In genomic region chr16:83895243-83895642, GRCh38 we compare ENCODE assay signal across 25 cellular contexts.
"Had no signal": no experiment of that assay in that cellular context is flagged by ENCODE, and none has a peak within 500 bp of the region (broad histone marks: within the 10 kb centered on the region; RNA-seq: fewer than 3 reads in every experiment).

No MANE protein-coding gene starts in this region.

- H3K36me3 ChIP-seq: esophagus muscularis mucosa, gastrocnemius medialis, heart right ventricle, lower lobe of right lung had no signal

- DNase-seq: dermis blood vessel endothelial cell; dorsolateral prefrontal cortex; effector CD4-positive, alpha-beta T cell; effector memory CD4-positive, alpha-beta T cell; foreskin melanocyte; gastrocnemius medialis; glutamatergic neuron; heart right ventricle; hippocampal formation; immature natural killer cell; islet precursor cell; kidney; kidney glomerular epithelial cell; left colon; left ventricle myocardium superior; lower lobe of right lung; mesenchymal stem cell; mucosa of descending colon; naive B cell; naive thymus-derived CD8-positive, alpha-beta T cell had no signal

- ATAC-seq: gastrocnemius medialis; heart right ventricle; left colon; left lobe of liver; left ventricle myocardium superior; lower lobe of right lung; mucosa of descending colon; naive thymus-derived CD8-positive, alpha-beta T cell had no signal

- H3K9me3 ChIP-seq: gastrocnemius medialis, lower lobe of right lung, mucosa of descending colon had no signal

- FAIRE-seq: colon, endothelial cell of umbilical vein, kidney had no signal

- H3K27me3 ChIP-seq: dorsolateral prefrontal cortex, esophagus muscularis mucosa, gastrocnemius medialis had no signal

- H3K4me3 ChIP-seq: coronary artery, dorsolateral prefrontal cortex, esophagus muscularis mucosa, gastrocnemius medialis, heart right ventricle, lower lobe of right lung, mucosa of descending colon had no signal

- H3K27ac ChIP-seq: coronary artery, dorsolateral prefrontal cortex, esophagus muscularis mucosa, gastrocnemius medialis, heart right ventricle, lower lobe of right lung had no signal
